In the genomic region with DNA sequence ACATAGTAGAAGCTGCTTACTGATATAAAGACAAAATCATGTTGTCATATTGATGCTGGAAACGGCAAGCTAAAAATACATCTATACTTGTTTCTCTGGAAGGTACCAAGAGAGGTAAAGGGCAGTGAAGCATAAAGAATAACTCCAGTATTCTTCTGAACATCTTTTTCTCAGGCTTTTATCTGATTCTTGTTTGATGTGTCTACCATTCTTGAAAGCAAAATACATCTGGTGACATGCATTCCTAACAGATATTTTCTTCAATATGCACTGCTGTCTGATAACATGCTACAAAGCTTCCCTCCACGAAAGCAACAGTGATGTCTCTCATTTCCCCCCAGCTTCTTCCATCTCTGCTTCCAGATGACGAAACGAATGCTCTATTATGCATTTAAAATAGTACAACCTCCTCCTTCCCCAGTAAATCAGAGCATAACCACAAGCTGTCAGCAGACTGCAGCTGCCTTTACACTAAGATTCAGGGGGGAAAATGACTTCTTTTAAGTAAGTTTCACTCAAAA, we compare ENCODE assay signal across 12 cellular contexts.
A peak's percentile ranks its signal among the peaks of the same experiment; 100 is the strongest.
DNase-seq lines count a peak whose midpoint lies in the region; ATAC-seq and TF ChIP-seq lines count a peak whose summit lies in the region.
"Had no signal": no experiment of that assay in that cellular context is flagged by ENCODE, and none has a peak within 500 bp of the region (broad histone marks: within the 10 kb centered on the region; RNA-seq: fewer than 3 reads in every experiment).

No MANE protein-coding gene starts in this region.

- no peak overlapping the region for H3K4me2 ChIP-seq in mammary epithelial cell (ENCODE audit: insufficient read depth, low read depth, low read length)

- no TSS peak for BruUV-seq in mammary epithelial cell (replicated peaks; lab: Mats Ljungman, UMichigan)

- ATAC-seq in GM18909 (IDR thresholded peaks at IDR 0.05; ENCODE audit: poor library complexity, unreplicated experiment) (peak; percentile 57), T-cell (replicated peaks in 1 of 4) (peak; percentile 36 to 81 (median 56)), HG03045 (IDR thresholded peaks at IDR 0.05; ENCODE audit: unreplicated experiment) (no peak), HG03095 (IDR thresholded peaks at IDR 0.05; ENCODE audit: unreplicated experiment) (no peak)

- H3K4me3 ChIP-seq in AG10803 (ENCODE audit: low read length), result no peak overlapping the region
- no peak overlapping the region for H3K4me3 ChIP-seq in mammary epithelial cell (replicated peaks in 1 of 3; ENCODE audit: insufficient read depth in 1 of 3, low read depth in 2 of 3, low read length in 3 of 3)

- TF ChIP-seq CTCF in AG10803 (conservative IDR thresholded peaks at IDR 0.05; ENCODE audit: low read length) (no peak), mammary epithelial cell (conservative IDR thresholded peaks at IDR 0.05 in 1 of 2, IDR thresholded peaks at IDR 0.05 in 1 of 2; ENCODE audit: extremely low read depth in 1 of 2, insufficient read depth in 1 of 2, low read depth in 1 of 2, low read length in 2 of 2) (no peak)

- H3K79me2 ChIP-seq in mammary epithelial cell (ENCODE audit: insufficient read depth, low read length), result peaks cover 31% of the 10 kb centered on the region

- H4K20me1 ChIP-seq in mammary epithelial cell (ENCODE audit: insufficient read depth, low read length), result peaks cover 2% of the 10 kb centered on the region

- no peaks in the 10 kb centered on the region for H3K27me3 ChIP-seq in mammary epithelial cell (ENCODE audit: insufficient read depth, low read length)

- no peaks in the 10 kb centered on the region for H3K9me3 ChIP-seq in mammary epithelial cell (replicated peaks; ENCODE audit: insufficient read depth, low read length)

- DNase-seq in AG10803 (ENCODE audit: low read depth) (peak; percentile 31), T-cell (peak in 26 of 34 experiments; percentile 2 to 69 (median 38)), fibroblast of peridontal ligament (ENCODE audit: extremely low read depth) (peak; percentile 48), NCI-H226 (no peak), mammary epithelial cell (no peak)
- DNase-seq: Calu3, kidney, NCI-H2171 treated with DMSO at 0.1 percent for 48 hours, SW 1271 had no signal

- H3K9ac ChIP-seq in mammary epithelial cell (ENCODE audit: insufficient read depth, low read length), result no peak overlapping the region

- WGBS in mammary epithelial cell (ENCODE audit: low coverage, missing lambda C conversion rate), result 69% methylated on average over 4 of the region's 4 CpGs

- dilution Hi-C loops in mammary epithelial cell (cut with HindIII; ENCODE audit: low sequenced_read_pairs), result loop anchor here (25.0 kb wide), 1 partner anchor 439 kb away; no protein-coding TSS in a partner anchor

- in situ Hi-C loops in mammary epithelial cell (cut with MboI; ENCODE audit: low sequenced_read_pairs in 2 of 2), result no loop called here

- POLR2A ChIA-PET in T-cell (lab: Charles Lee), result interaction anchor here (0.5 to 1.4 kb wide), 6 partner anchors 100 to 1939 kb away, joined by 3 to 9 read pairs (median 4); a partner anchor contains a TSS

- H3K36me3 ChIP-seq in mammary epithelial cell (ENCODE audit: insufficient read depth, low read length), result peaks cover 5% of the 10 kb centered on the region

- no peak overlapping the region for H3K27ac ChIP-seq in mammary epithelial cell (ENCODE audit: insufficient read depth, low read depth, low read length)

- H3K4me3 Mint-ChIP-seq in T-cell, result peak overlapping the region; percentile 63 to 69 (median 65)

- CTCF ChIA-PET in T-cell (lab: Charles Lee), result interaction anchor here (0.5 to 1.8 kb wide), 13 partner anchors 10 to 458 kb away, joined by 3 to 15 read pairs (median 3); a partner anchor contains a TSS
- CTCF ChIA-PET in mammary epithelial cell (lab: Charles Lee; ENCODE audit: low non-redundant PET), result no interaction called here

- intact Hi-C loops in mammary epithelial cell (cut with micrococcal nuclease), result no loop called here

- peaks cover 13% of the 10 kb centered on the region for H3K36me3 Mint-ChIP-seq in T-cell

- H3K27ac Mint-ChIP-seq in T-cell, result peak overlapping the region; percentile 87 to 93

- H3K4me1 Mint-ChIP-seq in T-cell, result peaks cover 20 to 50% (median 37%) of the 10 kb centered on the region in 3 donors

- peaks cover 22% of the 10 kb centered on the region for H3K4me1 ChIP-seq in mammary epithelial cell (ENCODE audit: insufficient read depth, low read length)

- H3K27me3 Mint-ChIP-seq in T-cell, result no peaks in the 10 kb centered on the region

- no peaks in the 10 kb centered on the region for H3K9me3 Mint-ChIP-seq in T-cell

- H2AFZ ChIP-seq in mammary epithelial cell (ENCODE audit: low read depth, low read length), result no peak overlapping the region

Comparison
In these comparisons a context has a peak if more than half of its experiments do, and no peak if none do; other contexts are left out.
1. DNase-seq: peak in AG10803 (single experiment), T-cell (26 of 34) and fibroblast of peridontal ligament (single experiment); none in NCI-H226 (single experiment) and mammary epithelial cell (single experiment).
2. ATAC-seq: peak in GM18909 (single experiment) and T-cell (4 of 4); none in HG03045 (single experiment) and HG03095 (single experiment).